In the genomic region with DNA sequence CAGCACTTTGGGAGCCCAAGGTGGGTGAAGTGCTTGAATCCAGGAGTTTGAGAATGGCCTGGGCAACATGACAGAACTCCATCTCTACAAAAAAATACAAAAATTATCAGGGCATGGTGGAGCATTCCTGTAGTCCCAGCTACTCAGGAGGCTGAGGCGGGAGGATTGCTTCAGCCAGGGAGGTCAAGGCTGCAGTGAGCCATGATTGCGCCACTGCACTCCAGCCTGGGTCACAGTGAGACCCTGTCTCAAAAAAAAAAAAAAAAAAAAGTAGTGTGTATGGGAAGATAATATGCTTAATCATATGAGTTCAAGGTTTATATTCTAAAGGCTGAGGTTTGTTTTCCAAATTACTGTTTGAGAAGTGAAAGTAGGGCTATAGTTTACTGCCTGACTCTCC, we compare ENCODE assay signal across 37 cellular contexts. TPM values are rescaled to one million over a fixed set of nuclear protein-coding genes. Genes with fewer than 3 reads are reported as not detected.
"Had no signal": no experiment of that assay in that cellular context is flagged by ENCODE, and none has a peak within 500 bp of the region (broad histone marks: within the 10 kb centered on the region; RNA-seq: fewer than 3 reads in every experiment).

No MANE protein-coding gene starts in this region.

- H3K27ac ChIP-seq: neutrophil, parathyroid adenoma, psoas muscle, skin epidermis, spleen, stomach, thoracic aorta, thyroid gland, tibial nerve, upper lobe of left lung, vagina had no signal

- H3K79me2 ChIP-seq: parathyroid adenoma had no signal

- H3K4me1 ChIP-seq: parathyroid adenoma, psoas muscle, spleen, stomach, thyroid gland, tibial nerve, upper lobe of left lung, vagina had no signal

- H2AFZ ChIP-seq: parathyroid adenoma had no signal

- H3K9me3 ChIP-seq: neutrophil, psoas muscle, spleen, stomach, thoracic aorta, thyroid gland, tibial nerve, upper lobe of left lung, vagina had no signal

- H3K36me3 ChIP-seq: stomach, thoracic aorta, thyroid gland, upper lobe of left lung, vagina had no signal

- H3K4me3 ChIP-seq: psoas muscle, skin epidermis, smooth muscle cell, spleen, stomach, thoracic aorta, thyroid gland, tibial nerve, upper lobe of left lung, vagina had no signal

- H3K9ac ChIP-seq: parathyroid adenoma had no signal

- H3K4me2 ChIP-seq: smooth muscle cell had no signal

- DNase-seq: naive B cell; naive thymus-derived CD8-positive, alpha-beta T cell; nephron progenitor cell; nucleus accumbens; posterior cingulate gyrus; psoas muscle; right cardiac atrium; spleen; stimulated activated CD4-positive, alpha-beta T cell treated with anti-CD3 and anti-CD28 coated beads, Interleukin-12 subunit alpha, Interleukin-12 subunit beta, amount 100 ng/mL, for 4 hours; stimulated activated CD4-positive, alpha-beta T cell treated with anti-CD3 and anti-CD28 coated beads, Interleukin-1b, Interleukin-23, amount 100 ng/mL, for 48 hours; stimulated activated CD4-positive, alpha-beta T cell treated with anti-CD3 and anti-CD28 coated beads, Interleukin-4, amount 100 ng/mL, for 1 hour; stimulated activated CD4-positive, alpha-beta T cell treated with anti-CD3 and anti-CD28 coated beads, Interleukin-4, amount 100 ng/mL, for 4 hours; stimulated activated CD8-positive, alpha-beta memory T cell treated with anti-CD3 and anti-CD28 coated beads, Interleukin-4, amount 100 ng/mL, for 48 hours; stimulated activated naive B cell treated with anti-CD40 and anti-IgM and Interleukin-4, amounts not matched to agents 10 μg/mL and 1 μg/mL and 100 μg/mL, for 72 hours; stimulated activated naive CD4-positive, alpha-beta T cell treated with Interleukin-2 at 50 U/mL for 16 hours; stomach; thyroid gland; trophoblast cell; upper lobe of left lung had no signal

- ATAC-seq: naive thymus-derived CD8-positive, alpha-beta T cell; natural killer cell treated with Interleukin-12 subunit alpha and Interleukin-12 subunit beta and Interleukin-15 and Interleukin-18, amount 100 ng/mL, for 72 hours; psoas muscle; right cardiac atrium; sciatic nerve; stimulated activated naive B cell treated with anti-CD40 and anti-IgM and Interleukin-4, amounts not matched to agents 10 μg/mL and 1 μg/mL and 100 μg/mL, for 72 hours had no signal

- H3K27me3 ChIP-seq: neutrophil, spleen, stomach, thyroid gland, tibial nerve, upper lobe of left lung, vagina had no signal

- FAIRE-seq: urothelium cell line had no signal

RNA-seq across cellular contexts. Expression of gene LDHAL6A, which starts 10.7 kb away (rescaled TPM):
- total RNA-seq: natural killer cell treated with Interleukin-12 subunit alpha and Interleukin-12 subunit beta and Interleukin-15 and Interleukin-18, amount 100 ng/mL, for 72 hours; neural crest cell; omental fat pad; osteocyte; progenitor cell of endocrine pancreas; psoas muscle; renal cortical epithelial cell; sciatic nerve; smooth muscle cell; spleen; stomach; subcutaneous adipose tissue; thoracic aorta; thyroid gland; tibial nerve; upper lobe of left lung; ureter; vagina had no signal
- polyA plus RNA-seq: stomach had no signal

RNA-seq across cellular contexts. Expression of gene LDHC, which starts 54.3 kb away (rescaled TPM):
- total RNA-seq: naive thymus-derived CD8-positive, alpha-beta T cell; natural killer cell treated with Interleukin-12 subunit alpha and Interleukin-12 subunit beta and Interleukin-15 and Interleukin-18, amount 100 ng/mL, for 72 hours; osteocyte; subcutaneous adipose tissue; temporal lobe; thoracic aorta; tibial nerve; upper lobe of left lung; ureter; vagina had no signal
